32 cellular contexts compared by ENCODE assay signal in the genomic region with DNA sequence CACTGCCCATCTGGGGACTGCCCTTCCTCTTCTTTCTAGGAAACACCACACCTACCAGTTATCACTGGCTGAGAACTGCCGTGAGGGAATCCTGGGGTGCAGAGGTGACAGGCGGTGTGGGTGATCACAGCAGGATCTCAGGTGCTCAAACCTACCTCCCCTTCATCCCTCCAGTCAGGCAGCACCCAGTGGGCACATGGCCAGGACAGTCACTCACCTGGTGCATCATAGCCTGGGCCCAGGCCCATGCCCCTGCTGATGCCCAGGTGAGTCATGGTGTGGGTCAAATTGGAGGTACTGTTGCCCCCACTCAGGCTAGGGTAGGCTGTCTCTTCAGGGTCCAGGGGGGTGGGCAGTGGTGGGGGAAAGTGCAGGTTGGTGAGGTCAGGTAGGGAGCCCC. TPM values are rescaled to one million over a fixed set of nuclear protein-coding genes. Genes with fewer than 3 reads are reported as not detected.
A peak's percentile ranks its signal among the peaks of the same experiment; 100 is the strongest.
DNase-seq lines count a peak whose midpoint lies in the region; ATAC-seq and TF ChIP-seq lines count a peak whose summit lies in the region.
"Had no signal": no experiment of that assay in that cellular context is flagged by ENCODE, and none has a peak within 500 bp of the region (broad histone marks: within the 10 kb centered on the region; RNA-seq: fewer than 3 reads in every experiment).

No MANE protein-coding gene starts in this region.

- no peaks in the 10 kb centered on the region for H3K9me3 ChIP-seq in RWPE2 (ENCODE audit: severe bottlenecking)
- H3K9me3 ChIP-seq: colonic mucosa, Peyer's patch, sigmoid colon, transverse colon had no signal

- no peak for DNase-seq in activated naive CD8-positive, alpha-beta T cell treated with anti-CD3 and anti-CD28 coated beads, Interleukin-2, amount 50 U/mL, for 24 hours
- DNase-seq in activated naive CD8-positive, alpha-beta T cell treated with anti-CD3 and anti-CD28 coated beads for 36 hours: no peak
- DNase-seq in RWPE2 (ENCODE audit: low spot score): peak; percentile 65
- no peak for DNase-seq in stimulated activated naive B cell treated with anti-CD40 and anti-IgM and Interleukin-4, amounts not matched to agents 10 μg/mL and 1 μg/mL and 100 μg/mL, for 72 hours
- no peak for DNase-seq in NCI-H2081 (lab: John Stamatoyannopoulos, UW)
- DNase-seq: activated CD8-positive, alpha-beta memory T cell treated with anti-CD3 and anti-CD28 coated beads for 24 hours; activated naive CD4-positive, alpha-beta T cell treated with anti-CD3 and anti-CD28 coated beads for 36 hours; activated T-cell treated with anti-CD3 and anti-CD28 coated beads, Interleukin-2, amount 50 U/mL, for 4 hours; anterior cingulate cortex; C1 segment of cervical spinal cord; Calu3; colonic mucosa; DND-41; effector CD8-positive, alpha-beta T cell; erythroblast; GF-D8; islet precursor cell; MV-4-11; NCI-H1436 treated with DMSO at 0.1 percent for 48 hours; NCI-H226; NCI-H748 treated with DMSO at 0.1 percent for 48 hours; nucleus accumbens; Peyer's patch; SIG-M5; sigmoid colon; stimulated activated CD4-positive, alpha-beta T cell treated with anti-CD3 and anti-CD28 coated beads, Interleukin-12 subunit alpha, Interleukin-12 subunit beta, amount 100 ng/mL, for 4 hours; stimulated activated CD4-positive, alpha-beta T cell treated with anti-CD3 and anti-CD28 coated beads, Interleukin-4, amount 100 ng/mL, for 1 hour; T-helper 9 cell; transverse colon had no signal

- no peak overlapping the region for H3K4me3 ChIP-seq in RWPE2 (ENCODE audit: severe bottlenecking)
- H3K4me3 ChIP-seq: colonic mucosa, Peyer's patch, sigmoid colon, transverse colon had no signal

- no peak overlapping the region for H3K4me3 Mint-ChIP-seq in activated naive CD8-positive, alpha-beta T cell treated with anti-CD3 and anti-CD28 coated beads, Interleukin-2, amount 50 U/mL, for 24 hours
- H3K4me3 Mint-ChIP-seq in activated naive CD8-positive, alpha-beta T cell treated with anti-CD3 and anti-CD28 coated beads for 36 hours: no peak overlapping the region
- no peak overlapping the region for H3K4me3 Mint-ChIP-seq in stimulated activated naive B cell treated with anti-CD40 and anti-IgM and Interleukin-4, amounts not matched to agents 10 μg/mL and 1 μg/mL and 100 μg/mL, for 72 hours
- H3K4me3 Mint-ChIP-seq: activated naive CD4-positive, alpha-beta T cell treated with anti-CD3 and anti-CD28 coated beads for 36 hours; activated T-cell treated with anti-CD3 and anti-CD28 coated beads, Interleukin-2, amount 50 U/mL, for 4 hours; mesothelial cell of epicardium had no signal

- TF ChIP-seq CTCF in RWPE2 (IDR thresholded peaks at IDR 0.05; ENCODE audit: poor library complexity, severe bottlenecking): no peak

- H3K4me1 ChIP-seq in RWPE2 (ENCODE audit: insufficient read depth, poor library complexity, severe bottlenecking): peaks cover 1% of the 10 kb centered on the region

- no peak overlapping the region for H3K27ac ChIP-seq in RWPE2 (ENCODE audit: poor library complexity, severe bottlenecking)
- H3K27ac ChIP-seq: colonic mucosa, Peyer's patch, sigmoid colon, transverse colon had no signal

- peaks cover 35% of the 10 kb centered on the region for H3K4me1 Mint-ChIP-seq in activated naive CD8-positive, alpha-beta T cell treated with anti-CD3 and anti-CD28 coated beads, Interleukin-2, amount 50 U/mL, for 24 hours
- peaks cover 29% of the 10 kb centered on the region for H3K4me1 Mint-ChIP-seq in activated naive CD8-positive, alpha-beta T cell treated with anti-CD3 and anti-CD28 coated beads for 36 hours
- H3K4me1 Mint-ChIP-seq in stimulated activated naive B cell treated with anti-CD40 and anti-IgM and Interleukin-4, amounts not matched to agents 10 μg/mL and 1 μg/mL and 100 μg/mL, for 72 hours: peaks cover 70 to 87% of the 10 kb centered on the region in 2 donors

- peaks cover 46% of the 10 kb centered on the region for H3K36me3 ChIP-seq in RWPE2 (ENCODE audit: low read depth)

- H3K9me3 Mint-ChIP-seq in activated naive CD8-positive, alpha-beta T cell treated with anti-CD3 and anti-CD28 coated beads, Interleukin-2, amount 50 U/mL, for 24 hours: no peaks in the 10 kb centered on the region
- no peaks in the 10 kb centered on the region for H3K9me3 Mint-ChIP-seq in activated naive CD8-positive, alpha-beta T cell treated with anti-CD3 and anti-CD28 coated beads for 36 hours
- no peaks in the 10 kb centered on the region for H3K9me3 Mint-ChIP-seq in stimulated activated naive B cell treated with anti-CD40 and anti-IgM and Interleukin-4, amounts not matched to agents 10 μg/mL and 1 μg/mL and 100 μg/mL, for 72 hours
- H3K9me3 Mint-ChIP-seq: activated naive CD4-positive, alpha-beta T cell treated with anti-CD3 and anti-CD28 coated beads for 36 hours; activated T-cell treated with anti-CD3 and anti-CD28 coated beads, Interleukin-2, amount 50 U/mL, for 4 hours; mesothelial cell of epicardium had no signal

- peak overlapping the region; percentile 67 for H3K27ac Mint-ChIP-seq in activated naive CD8-positive, alpha-beta T cell treated with anti-CD3 and anti-CD28 coated beads, Interleukin-2, amount 50 U/mL, for 24 hours
- no peak overlapping the region for H3K27ac Mint-ChIP-seq in activated naive CD8-positive, alpha-beta T cell treated with anti-CD3 and anti-CD28 coated beads for 36 hours
- H3K27ac Mint-ChIP-seq in stimulated activated naive B cell treated with anti-CD40 and anti-IgM and Interleukin-4, amounts not matched to agents 10 μg/mL and 1 μg/mL and 100 μg/mL, for 72 hours: peak overlapping the region; percentile 48
- H3K27ac Mint-ChIP-seq: mesothelial cell of epicardium had no signal

- ATAC-seq in activated naive CD8-positive, alpha-beta T cell treated with anti-CD3 and anti-CD28 coated beads, Interleukin-2, amount 50 U/mL, for 24 hours: no peak
- peak; percentile 67; the same call in 1 of the 3 replicates for ATAC-seq in RWPE2 (ENCODE audit: low read depth)
- peak; percentile 6 for ATAC-seq in esophagus mucosa
- no peak for ATAC-seq in stimulated activated naive B cell treated with anti-CD40 and anti-IgM and Interleukin-4, amounts not matched to agents 10 μg/mL and 1 μg/mL and 100 μg/mL, for 72 hours (replicated peaks)
- ATAC-seq in GM21576 (IDR thresholded peaks at IDR 0.05; ENCODE audit: unreplicated experiment): no peak
- ATAC-seq: activated T-cell treated with anti-CD3 and anti-CD28 coated beads, Interleukin-2, amount 50 U/mL, for 4 hours had no signal

- H3K27me3 Mint-ChIP-seq in activated naive CD8-positive, alpha-beta T cell treated with anti-CD3 and anti-CD28 coated beads, Interleukin-2, amount 50 U/mL, for 24 hours: no peaks in the 10 kb centered on the region
- no peaks in the 10 kb centered on the region for H3K27me3 Mint-ChIP-seq in activated naive CD8-positive, alpha-beta T cell treated with anti-CD3 and anti-CD28 coated beads for 36 hours
- no peaks in the 10 kb centered on the region for H3K27me3 Mint-ChIP-seq in stimulated activated naive B cell treated with anti-CD40 and anti-IgM and Interleukin-4, amounts not matched to agents 10 μg/mL and 1 μg/mL and 100 μg/mL, for 72 hours

- H3K27me3 ChIP-seq in RWPE2 (ENCODE audit: insufficient read depth, poor library complexity, severe bottlenecking): no peaks in the 10 kb centered on the region
- H3K27me3 ChIP-seq: colonic mucosa, Peyer's patch, sigmoid colon, transverse colon had no signal

- H3K36me3 Mint-ChIP-seq in activated naive CD8-positive, alpha-beta T cell treated with anti-CD3 and anti-CD28 coated beads, Interleukin-2, amount 50 U/mL, for 24 hours (ENCODE audit: low read depth): peaks cover 31% of the 10 kb centered on the region
- H3K36me3 Mint-ChIP-seq in activated naive CD8-positive, alpha-beta T cell treated with anti-CD3 and anti-CD28 coated beads for 36 hours: peaks cover 14% of the 10 kb centered on the region
- peaks cover 53 to 72% of the 10 kb centered on the region in 2 donors for H3K36me3 Mint-ChIP-seq in stimulated activated naive B cell treated with anti-CD40 and anti-IgM and Interleukin-4, amounts not matched to agents 10 μg/mL and 1 μg/mL and 100 μg/mL, for 72 hours

RNA-seq across cellular contexts. Expression of a gene that starts 5.3 kb away (rescaled TPM):
- 10 to 100 TPM; 90.2 to 91.4 TPM for total RNA-seq in activated naive CD8-positive, alpha-beta T cell treated with anti-CD3 and anti-CD28 coated beads for 36 hours
- 12.1 TPM for total RNA-seq in esophagus mucosa

RNA-seq across cellular contexts. Expression of a gene that starts 6.6 kb away (rescaled TPM):
- 10 to 100 TPM; 56.4 to 67.0 TPM for total RNA-seq in activated naive CD8-positive, alpha-beta T cell treated with anti-CD3 and anti-CD28 coated beads for 36 hours
- 13.3 TPM for total RNA-seq in esophagus mucosa

RNA-seq across cellular contexts. Expression of a gene that starts 11.5 kb away (rescaled TPM):
- 10 to 100 TPM; 60.6 to 63.1 TPM for total RNA-seq in activated naive CD8-positive, alpha-beta T cell treated with anti-CD3 and anti-CD28 coated beads for 36 hours
- total RNA-seq in esophagus mucosa: 42.3 TPM

RNA-seq across cellular contexts. Expression of a gene that starts 15.9 kb away (rescaled TPM):
- 1 to 10 TPM; 6.8 to 7.3 TPM for total RNA-seq in activated naive CD8-positive, alpha-beta T cell treated with anti-CD3 and anti-CD28 coated beads for 36 hours
- total RNA-seq in esophagus mucosa: 7.6 TPM

RNA-seq across cellular contexts. Expression of a gene that starts 25.7 kb away (rescaled TPM):
- total RNA-seq in activated naive CD8-positive, alpha-beta T cell treated with anti-CD3 and anti-CD28 coated beads for 36 hours: 100 to 1,000 TPM; 204 to 214 TPM
- total RNA-seq in esophagus mucosa: 73.2 TPM

Comparison
In these comparisons a context has a peak if more than half of its experiments do, and no peak if none do; other contexts are left out.
1. ATAC-seq: peak in RWPE2 (single experiment) and esophagus mucosa (single experiment); none in activated naive CD8-positive, alpha-beta T cell treated with anti-CD3 and anti-CD28 coated beads, Interleukin-2, amount 50 U/mL, for 24 hours (single experiment), stimulated activated naive B cell treated with anti-CD40 and anti-IgM and Interleukin-4, amounts not matched to agents 10 μg/mL and 1 μg/mL and 100 μg/mL, for 72 hours (0 of 2) and GM21576 (single experiment).